ENCODE assay signal across 8 cellular contexts in the genomic region with DNA sequence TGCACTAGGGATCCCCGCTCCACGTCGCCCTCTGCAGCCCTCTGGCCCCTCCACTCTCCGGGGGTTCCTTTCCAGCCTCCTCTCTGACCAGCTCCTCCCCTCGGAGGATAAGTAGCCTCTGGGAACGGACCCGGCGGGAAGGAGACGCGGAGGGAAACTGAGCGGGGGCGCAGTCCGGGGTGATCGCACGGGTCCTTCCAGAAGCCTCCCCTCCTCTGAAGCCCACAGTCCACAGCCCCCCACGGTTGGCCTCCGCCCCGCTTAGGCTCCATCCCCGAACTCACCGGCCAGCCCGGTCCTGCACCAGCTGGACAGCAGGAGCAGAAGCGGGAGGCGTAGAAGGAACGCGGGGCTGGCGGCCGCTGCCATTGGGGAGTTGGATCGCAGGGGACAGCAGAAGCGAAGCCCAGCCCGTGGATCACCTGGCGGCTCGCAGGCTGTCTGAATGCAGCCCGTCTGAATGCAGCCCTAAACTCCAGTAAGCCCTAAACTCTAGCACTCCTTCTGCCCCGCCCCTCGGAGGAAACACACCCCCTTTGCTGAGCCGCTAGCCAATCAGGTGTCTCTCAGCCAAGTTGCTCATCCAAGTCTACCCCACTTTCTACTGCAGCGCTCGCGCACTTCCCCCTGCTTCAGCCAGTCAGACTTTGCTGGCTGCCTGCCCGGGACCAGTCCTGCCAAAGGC. TPM values are rescaled to one million over a fixed set of nuclear protein-coding genes. Genes with fewer than 3 reads are reported as not detected.
A peak's percentile ranks its signal among the peaks of the same experiment; 100 is the strongest.
DNase-seq lines count a peak whose midpoint lies in the region; ATAC-seq, FAIRE-seq and TF ChIP-seq lines count a peak whose summit lies in the region.

A gene with protein sequence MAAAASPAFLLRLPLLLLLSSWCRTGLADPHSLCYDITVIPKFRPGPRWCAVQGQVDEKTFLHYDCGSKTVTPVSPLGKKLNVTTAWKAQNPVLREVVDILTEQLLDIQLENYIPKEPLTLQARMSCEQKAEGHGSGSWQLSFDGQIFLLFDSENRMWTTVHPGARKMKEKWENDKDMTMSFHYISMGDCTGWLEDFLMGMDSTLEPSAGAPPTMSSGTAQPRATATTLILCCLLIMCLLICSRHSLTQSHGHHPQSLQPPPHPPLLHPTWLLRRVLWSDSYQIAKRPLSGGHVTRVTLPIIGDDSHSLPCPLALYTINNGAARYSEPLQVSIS (minus strand): TSS at position 480 of the 685 bp plus-strand sequence. CDS start 111 bp downstream, at position 369.

- DNase-seq in A549 (ENCODE audit: low read depth in 1 of 2, low spot score in 1 of 2) (peak; percentile 81 to 87), NCI-H345 (lab: John Stamatoyannopoulos, UW) (peak; percentile 74), chondrocyte (ENCODE audit: low spot score) (peak; percentile 93), islet precursor cell (peak; percentile 95), smooth muscle cell (lab: John Stamatoyannopoulos, UW; ENCODE audit: unreplicated experiment) (peak; percentile 56)
- peak; percentile 81 to 84 for DNase-seq in activated CD4-positive, alpha-beta T cell treated with anti-CD3 and anti-CD28 coated beads for 4 hours

- peaks cover 25% of the 10 kb centered on the region for H3K4me1 Mint-ChIP-seq in chondrocyte (ENCODE audit: low read depth)

- H2AFZ ChIP-seq in smooth muscle cell (ENCODE audit: low read depth): peak within 1 kb of the TSS; percentile 87

- TF ChIP-seq POLR2A in A549 (IDR thresholded peaks at IDR 0.05; ENCODE audit: low read length): peak; percentile 37; the same call in 1 of the 2 replicates

- no peaks in the 10 kb centered on the region for H3F3A ChIP-seq in smooth muscle cell (ENCODE audit: low read depth)

- TF ChIP-seq EP300 in A549 (IDR thresholded peaks at IDR 0.05): no peak

- no peak within 1 kb of the TSS for H3K9ac ChIP-seq in smooth muscle cell (ENCODE audit: low read depth)

- peak within 1 kb of the TSS; percentile 83 for H3K4me3 Mint-ChIP-seq in chondrocyte (ENCODE audit: unreplicated experiment)

- peaks cover 11% of the 10 kb centered on the region; the same call in 1 of the 3 replicates for H3K4me1 ChIP-seq in A549
- H3K4me1 ChIP-seq in smooth muscle cell (ENCODE audit: low read depth): no peaks in the 10 kb centered on the region

- H3K27ac ChIP-seq in A549 (peak within 1 kb of the TSS; percentile 56 to 85; a peak in 5 of 6 replicates), smooth muscle cell (ENCODE audit: low read depth) (no peak within 1 kb of the TSS)

- TF ChIP-seq CTCF in A549 (IDR thresholded peaks at IDR 0.05) (0 out of 3 replicates have a peak, but pooled peaks have one; percentile 6), chondrocyte (IDR thresholded peaks at IDR 0.05) (no peak), smooth muscle cell (IDR thresholded peaks at IDR 0.05; ENCODE audit: borderline replicate concordance, insufficient read depth, poor library complexity, severe bottlenecking) (no peak)

- FAIRE-seq in A549 (lab: Jason Lieb, UNC): no peak

- H3K27me3 ChIP-seq in smooth muscle cell (ENCODE audit: low read depth): peaks cover 65% of the 10 kb centered on the region

- H3K9me3 Mint-ChIP-seq in chondrocyte (ENCODE audit: low read depth): no peaks in the 10 kb centered on the region

- H3K36me3 Mint-ChIP-seq in chondrocyte (ENCODE audit: low read depth): peaks cover 2% of the 10 kb centered on the region

- H3K79me2 ChIP-seq in smooth muscle cell (ENCODE audit: low read depth): no peaks in the 10 kb centered on the region

- CTCF ChIA-PET in A549 (lab: Yijun Ruan, JAX): interaction anchor here (1.0 to 1.1 kb wide), 4 partner anchors 28 to 88 kb away, joined by 3 to 6 read pairs (median 3); no protein-coding TSS in a partner anchor

- peak within 1 kb of the TSS; percentile 65 for H3K4me3 ChIP-seq in A549
- peak within 1 kb of the TSS; percentile 56 for H3K4me3 ChIP-seq in smooth muscle cell

- WGBS in A549 (ENCODE audit: missing lambda C conversion rate): 1% methylated on average over 7 of the region's 40 CpGs
- 3% methylated on average over 38 of the region's 40 CpGs for WGBS in smooth muscle cell (ENCODE audit: low lambda C conversion rate)

- H3K4me2 ChIP-seq in A549 (peak within 1 kb of the TSS; percentile 79), smooth muscle cell (peak within 1 kb of the TSS; percentile 91)

- no peak for TF ChIP-seq RAD21 in A549 (conservative IDR thresholded peaks at IDR 0.05 in 1 of 2, IDR thresholded peaks at IDR 0.05 in 1 of 2)

- H3K36me3 ChIP-seq in smooth muscle cell (ENCODE audit: low read depth): no peaks in the 10 kb centered on the region

- ATAC-seq in A549: peak; percentile 90 to 92
- peak; percentile 50 for ATAC-seq in GM21619 (IDR thresholded peaks at IDR 0.05; ENCODE audit: unreplicated experiment)
- ATAC-seq in GM19328 (IDR thresholded peaks at IDR 0.05; ENCODE audit: unreplicated experiment): no peak

- POLR2A ChIA-PET in A549 (lab: Yijun Ruan, JAX): no interaction called here

- H4K20me1 ChIP-seq in smooth muscle cell (ENCODE audit: low read depth): no peaks in the 10 kb centered on the region

- H3K27ac Mint-ChIP-seq in chondrocyte (ENCODE audit: unreplicated experiment): peak within 1 kb of the TSS; percentile 15

- H3K9me3 ChIP-seq in A549: no peaks in the 10 kb centered on the region
- no peaks in the 10 kb centered on the region for H3K9me3 ChIP-seq in smooth muscle cell (replicated peaks; ENCODE audit: low read depth)

- H3K27me3 Mint-ChIP-seq in chondrocyte (ENCODE audit: low read depth): peaks cover 9% of the 10 kb centered on the region

TF ChIP-seq in A549, 52 proteins besides CTCF, POLR2A, EP300 and RAD21:
- no peak for TF ChIP-seq ZFP36 (IDR thresholded peaks at IDR 0.05; ENCODE audit: borderline replicate concordance, partially characterized antibody)
- TF ChIP-seq, protein P1, sequence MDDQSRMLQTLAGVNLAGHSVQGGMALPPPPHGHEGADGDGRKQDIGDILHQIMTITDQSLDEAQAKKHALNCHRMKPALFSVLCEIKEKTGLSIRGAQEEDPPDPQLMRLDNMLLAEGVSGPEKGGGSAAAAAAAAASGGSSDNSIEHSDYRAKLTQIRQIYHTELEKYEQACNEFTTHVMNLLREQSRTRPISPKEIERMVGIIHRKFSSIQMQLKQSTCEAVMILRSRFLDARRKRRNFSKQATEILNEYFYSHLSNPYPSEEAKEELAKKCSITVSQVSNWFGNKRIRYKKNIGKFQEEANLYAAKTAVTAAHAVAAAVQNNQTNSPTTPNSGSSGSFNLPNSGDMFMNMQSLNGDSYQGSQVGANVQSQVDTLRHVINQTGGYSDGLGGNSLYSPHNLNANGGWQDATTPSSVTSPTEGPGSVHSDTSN (IDR thresholded peaks at IDR 0.05): no peak

RNA-seq across cellular contexts. Expression of the gene that starts here (rescaled TPM):
- polyA plus RNA-seq in A549 (2011; rRNA removed) (10.1 and 14.6 TPM in 2 replicates), A549 (2017; fragmentation: RNase III; extraction: RNeasy Plus Mini Kit Qiagen cat#74134 plus additional on column Dnase treatment) (15.5 to 29.8 TPM (median 24.4 TPM) in 3 replicates), smooth muscle cell (0.84 and 1.7 TPM in 2 replicates)
- polyA plus RNA-seq in A549 (2012; cell fraction: cytosol; rRNA removed): 7.5 and 8.2 TPM in 2 replicates
- polyA plus RNA-seq in A549 (2012; cell fraction: nucleus; rRNA removed): 10.8 and 11.0 TPM in 2 replicates
- polyA minus RNA-seq in A549 (2011; rRNA and poly(A)+ RNA removed): 4.9 and 6.5 TPM in 2 replicates
- total RNA-seq in chondrocyte (0.51 to 0.60 TPM (median 0.54 TPM) in 3 replicates), smooth muscle cell (0.31 and 2.4 TPM in 2 replicates)

Comparison
In these comparisons a context has a peak if more than half of its experiments do, and no peak if none do; other contexts are left out.
1. Peak in DNase-seq in chondrocyte; RNA of the gene not detected or under 1 TPM.